ENCODE assay signal across 2 cellular contexts in the genomic region with DNA sequence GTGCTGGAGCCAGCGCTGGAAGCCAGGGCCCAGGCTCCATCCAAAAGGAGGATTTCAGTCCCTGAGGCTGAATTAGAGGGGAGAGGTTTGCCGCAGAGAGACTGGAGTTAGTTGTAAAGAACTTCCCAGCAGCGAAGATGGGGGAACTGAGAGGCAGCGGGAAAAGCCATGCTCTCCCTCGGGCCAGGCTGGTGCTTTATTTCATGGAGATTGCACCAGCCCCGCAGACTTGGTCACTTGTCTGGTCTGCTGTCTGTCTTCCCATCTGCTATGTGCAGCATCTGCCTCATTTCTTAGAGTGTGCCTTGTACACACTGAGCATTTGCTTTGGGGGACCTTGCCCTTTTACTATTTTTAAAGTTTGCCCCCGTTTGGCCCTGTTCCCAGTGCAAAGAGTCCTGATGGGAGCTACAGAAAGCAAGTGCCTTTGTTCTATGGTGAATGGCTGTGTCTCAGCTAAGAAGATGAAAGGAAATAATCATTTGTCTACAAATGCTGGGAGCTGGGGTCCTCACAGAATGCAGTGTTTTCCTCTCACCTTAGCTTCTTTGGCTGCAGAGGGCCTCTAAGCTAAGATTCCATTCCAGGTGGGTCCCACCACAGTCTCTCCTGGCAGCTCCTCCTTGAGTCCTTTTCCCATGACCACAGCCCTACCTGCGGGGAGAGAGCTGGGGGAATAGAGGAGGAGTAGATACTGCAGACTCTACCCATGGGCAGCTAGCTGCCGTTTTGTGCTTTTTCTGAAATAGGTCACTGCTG.
TF ChIP-seq lines count a peak whose summit lies in the region.

No MANE protein-coding gene starts in this region.

TF ChIP-seq in GM23338, 12 proteins besides CTCF, POLR2A, EP300 and RAD21:
- TF ChIP-seq ZNF331 (CRISPR knock-in tag; IDR thresholded peaks at IDR 0.05; ENCODE audit: low read depth) (no peak), ZNF114 (CRISPR knock-in tag; IDR thresholded peaks at IDR 0.05) (no peak), STAT1 (IDR thresholded peaks at IDR 0.05; ENCODE audit: unreplicated experiment) (no peak)
- TF ChIP-seq, protein P1, sequence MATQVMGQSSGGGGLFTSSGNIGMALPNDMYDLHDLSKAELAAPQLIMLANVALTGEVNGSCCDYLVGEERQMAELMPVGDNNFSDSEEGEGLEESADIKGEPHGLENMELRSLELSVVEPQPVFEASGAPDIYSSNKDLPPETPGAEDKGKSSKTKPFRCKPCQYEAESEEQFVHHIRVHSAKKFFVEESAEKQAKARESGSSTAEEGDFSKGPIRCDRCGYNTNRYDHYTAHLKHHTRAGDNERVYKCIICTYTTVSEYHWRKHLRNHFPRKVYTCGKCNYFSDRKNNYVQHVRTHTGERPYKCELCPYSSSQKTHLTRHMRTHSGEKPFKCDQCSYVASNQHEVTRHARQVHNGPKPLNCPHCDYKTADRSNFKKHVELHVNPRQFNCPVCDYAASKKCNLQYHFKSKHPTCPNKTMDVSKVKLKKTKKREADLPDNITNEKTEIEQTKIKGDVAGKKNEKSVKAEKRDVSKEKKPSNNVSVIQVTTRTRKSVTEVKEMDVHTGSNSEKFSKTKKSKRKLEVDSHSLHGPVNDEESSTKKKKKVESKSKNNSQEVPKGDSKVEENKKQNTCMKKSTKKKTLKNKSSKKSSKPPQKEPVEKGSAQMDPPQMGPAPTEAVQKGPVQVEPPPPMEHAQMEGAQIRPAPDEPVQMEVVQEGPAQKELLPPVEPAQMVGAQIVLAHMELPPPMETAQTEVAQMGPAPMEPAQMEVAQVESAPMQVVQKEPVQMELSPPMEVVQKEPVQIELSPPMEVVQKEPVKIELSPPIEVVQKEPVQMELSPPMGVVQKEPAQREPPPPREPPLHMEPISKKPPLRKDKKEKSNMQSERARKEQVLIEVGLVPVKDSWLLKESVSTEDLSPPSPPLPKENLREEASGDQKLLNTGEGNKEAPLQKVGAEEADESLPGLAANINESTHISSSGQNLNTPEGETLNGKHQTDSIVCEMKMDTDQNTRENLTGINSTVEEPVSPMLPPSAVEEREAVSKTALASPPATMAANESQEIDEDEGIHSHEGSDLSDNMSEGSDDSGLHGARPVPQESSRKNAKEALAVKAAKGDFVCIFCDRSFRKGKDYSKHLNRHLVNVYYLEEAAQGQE (IDR thresholded peaks at IDR 0.05; ENCODE audit: unreplicated experiment) = no peak

TF ChIP-seq in IMR-90, 13 proteins besides CTCF, POLR2A, EP300 and RAD21:
- TF ChIP-seq RCOR1 (IDR thresholded peaks at IDR 0.05; ENCODE audit: insufficient replicate concordance, low read length) = no peak
- TF ChIP-seq, protein P2, sequence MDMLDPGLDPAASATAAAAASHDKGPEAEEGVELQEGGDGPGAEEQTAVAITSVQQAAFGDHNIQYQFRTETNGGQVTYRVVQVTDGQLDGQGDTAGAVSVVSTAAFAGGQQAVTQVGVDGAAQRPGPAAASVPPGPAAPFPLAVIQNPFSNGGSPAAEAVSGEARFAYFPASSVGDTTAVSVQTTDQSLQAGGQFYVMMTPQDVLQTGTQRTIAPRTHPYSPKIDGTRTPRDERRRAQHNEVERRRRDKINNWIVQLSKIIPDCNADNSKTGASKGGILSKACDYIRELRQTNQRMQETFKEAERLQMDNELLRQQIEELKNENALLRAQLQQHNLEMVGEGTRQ (IDR thresholded peaks at IDR 0.05; ENCODE audit: low read depth, low read length) = no peak
- no peak for TF ChIP-seq RFX5 (IDR thresholded peaks at IDR 0.05; ENCODE audit: low read depth, low read length)
- no peak for TF ChIP-seq FOS (IDR thresholded peaks at IDR 0.05; ENCODE audit: low read depth, low read length)
- no peak for TF ChIP-seq MAFK (IDR thresholded peaks at IDR 0.05; ENCODE audit: low read depth, low read length)
- TF ChIP-seq CEBPB (IDR thresholded peaks at IDR 0.05; ENCODE audit: low read depth, low read length) = no peak
- TF ChIP-seq SMC3 (IDR thresholded peaks at IDR 0.05; ENCODE audit: low read depth, low read length) = no peak
- TF ChIP-seq MXI1 (IDR thresholded peaks at IDR 0.05; ENCODE audit: borderline replicate concordance, low read depth, low read length) = no peak
- TF ChIP-seq, protein P3, sequence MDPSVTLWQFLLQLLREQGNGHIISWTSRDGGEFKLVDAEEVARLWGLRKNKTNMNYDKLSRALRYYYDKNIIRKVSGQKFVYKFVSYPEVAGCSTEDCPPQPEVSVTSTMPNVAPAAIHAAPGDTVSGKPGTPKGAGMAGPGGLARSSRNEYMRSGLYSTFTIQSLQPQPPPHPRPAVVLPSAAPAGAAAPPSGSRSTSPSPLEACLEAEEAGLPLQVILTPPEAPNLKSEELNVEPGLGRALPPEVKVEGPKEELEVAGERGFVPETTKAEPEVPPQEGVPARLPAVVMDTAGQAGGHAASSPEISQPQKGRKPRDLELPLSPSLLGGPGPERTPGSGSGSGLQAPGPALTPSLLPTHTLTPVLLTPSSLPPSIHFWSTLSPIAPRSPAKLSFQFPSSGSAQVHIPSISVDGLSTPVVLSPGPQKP (IDR thresholded peaks at IDR 0.05; ENCODE audit: borderline replicate concordance, low read depth, low read length) = no peak
- no peak for TF ChIP-seq CHD1 (IDR thresholded peaks at IDR 0.05; ENCODE audit: low read depth, low read length)
- TF ChIP-seq NFE2L2 (IDR thresholded peaks at IDR 0.05; ENCODE audit: low read depth, low read length) = no peak
- no peak for TF ChIP-seq BHLHE40 (IDR thresholded peaks at IDR 0.05; ENCODE audit: low read depth, low read length)
- no peak for TF ChIP-seq MAZ (IDR thresholded peaks at IDR 0.05; ENCODE audit: borderline replicate concordance, low read depth, low read length)
